ENCODE assay signal across 10 cellular contexts in genomic region chr4:26235500-26235899, GRCh38.
DNase-seq lines count a peak whose midpoint lies in the region; ATAC-seq and TF ChIP-seq lines count a peak whose summit lies in the region.
"Had no signal": no experiment of that assay in that cellular context is flagged by ENCODE, and none has a peak within 500 bp of the region (broad histone marks: within the 10 kb centered on the region; RNA-seq: fewer than 3 reads in every experiment).

No MANE protein-coding gene starts in this region.

- no peak overlapping the region for H3K9ac ChIP-seq in Karpas-422 (ENCODE audit: low read length)

- POLR2A ChIA-PET in T-cell (lab: Charles Lee), result no interaction called here

- no peaks in the 10 kb centered on the region for H3K36me3 ChIP-seq in RWPE2 (ENCODE audit: low read depth)
- H3K36me3 ChIP-seq in Karpas-422 (ENCODE audit: insufficient read depth, low read length), result no peaks in the 10 kb centered on the region

- peak; percentile 17 for DNase-seq in HT-29 (ENCODE audit: low spot score)
- DNase-seq in RWPE2 (ENCODE audit: low spot score), result peak; percentile 61
- DNase-seq in foreskin fibroblast, result peak; percentile 92 to 97
- peak in 26 of 49 donors; percentile 3 to 58 (median 22) for DNase-seq in substantia nigra (lab: John Stamatoyannopoulos, UW)
- DNase-seq in Karpas-422, result no peak
- no peak for DNase-seq in T-cell
- DNase-seq in stimulated activated CD4-positive, alpha-beta T cell treated with anti-CD3 and anti-CD28 coated beads, Interleukin-1b, Interleukin-23, amount 100 ng/mL, for 48 hours, result no peak
- DNase-seq in Ammon's horn (ENCODE audit: low spot score), result no peak
- DNase-seq: activated naive CD4-positive, alpha-beta T cell treated with Interleukin-2 at 50 U/mL for 16 hours had no signal

- H3K9me3 ChIP-seq in RWPE2 (ENCODE audit: severe bottlenecking), result no peaks in the 10 kb centered on the region
- no peaks in the 10 kb centered on the region for H3K9me3 ChIP-seq in Karpas-422 (ENCODE audit: low read length)

- H2AFZ ChIP-seq in Karpas-422 (ENCODE audit: low read length), result no peak overlapping the region

- H3K9me3 Mint-ChIP-seq in T-cell, result no peaks in the 10 kb centered on the region

- no peaks in the 10 kb centered on the region for H3K36me3 Mint-ChIP-seq in T-cell

- no peaks in the 10 kb centered on the region for H4K20me1 ChIP-seq in Karpas-422 (ENCODE audit: insufficient read depth, low read depth, low read length)

- ATAC-seq in RWPE2 (ENCODE audit: low read depth), result peak; percentile 91
- no peak for ATAC-seq in T-cell (replicated peaks in 1 of 4)

- no peak overlapping the region for H3K4me3 Mint-ChIP-seq in T-cell

- no peak overlapping the region for H3K4me2 ChIP-seq in Karpas-422 (ENCODE audit: low read depth, low read length, poor library complexity, severe bottlenecking)

- no peaks in the 10 kb centered on the region for H3K79me2 ChIP-seq in Karpas-422 (ENCODE audit: low read length)

- H3K27ac ChIP-seq in RWPE2 (ENCODE audit: poor library complexity, severe bottlenecking), result peak overlapping the region; percentile 1
- H3K27ac ChIP-seq in substantia nigra (ENCODE audit: low read depth, low read length, poor library complexity, severe bottlenecking), result peak overlapping the region; percentile 94
- H3K27ac ChIP-seq in Karpas-422 (ENCODE audit: low read length), result no peak overlapping the region
- H3K27ac ChIP-seq: SK-N-MC had no signal

- H3K4me3 ChIP-seq in RWPE2 (ENCODE audit: severe bottlenecking) (no peak overlapping the region), foreskin fibroblast (ENCODE audit: low read depth in 1 of 2, low read length in 2 of 2) (no peak overlapping the region), Karpas-422 (ENCODE audit: low read length) (no peak overlapping the region)
- H3K4me3 ChIP-seq: SK-N-MC had no signal

- peaks cover 14 to 18% (median 17%) of the 10 kb centered on the region in 3 donors for H3K4me1 Mint-ChIP-seq in T-cell

- TF ChIP-seq CTCF in RWPE2 (IDR thresholded peaks at IDR 0.05; ENCODE audit: poor library complexity, severe bottlenecking) (peak; percentile 39), foreskin fibroblast (IDR thresholded peaks at IDR 0.05; ENCODE audit: low read depth, low read length) (no peak)

- no peaks in the 10 kb centered on the region for H3K9me2 ChIP-seq in Karpas-422 (replicated peaks; ENCODE audit: insufficient read depth, low read length)

- peaks cover 0 to 16% of the 10 kb centered on the region in 2 donors for H3K27me3 Mint-ChIP-seq in T-cell

- no peaks in the 10 kb centered on the region for H3K27me3 ChIP-seq in RWPE2 (ENCODE audit: insufficient read depth, poor library complexity, severe bottlenecking)
- no peaks in the 10 kb centered on the region for H3K27me3 ChIP-seq in Karpas-422 (ENCODE audit: low read length)

- CTCF ChIA-PET in T-cell (lab: Charles Lee), result no interaction called here

- no peak overlapping the region for H3K27ac Mint-ChIP-seq in T-cell

- peaks cover 6% of the 10 kb centered on the region for H3K4me1 ChIP-seq in RWPE2 (ENCODE audit: insufficient read depth, poor library complexity, severe bottlenecking)
- no peaks in the 10 kb centered on the region for H3K4me1 ChIP-seq in Karpas-422 (ENCODE audit: low read length)

Comparison
In these comparisons a context has a peak if more than half of its experiments do, and no peak if none do; other contexts are left out.
1. DNase-seq: peak in HT-29 (single experiment), RWPE2 (single experiment), foreskin fibroblast (2 of 2) and substantia nigra (26 of 49); none in Karpas-422 (single experiment), T-cell (0 of 34), stimulated activated CD4-positive, alpha-beta T cell treated with anti-CD3 and anti-CD28 coated beads, Interleukin-1b, Interleukin-23, amount 100 ng/mL, for 48 hours (single experiment) and Ammon's horn (single experiment).